In the genomic region with DNA sequence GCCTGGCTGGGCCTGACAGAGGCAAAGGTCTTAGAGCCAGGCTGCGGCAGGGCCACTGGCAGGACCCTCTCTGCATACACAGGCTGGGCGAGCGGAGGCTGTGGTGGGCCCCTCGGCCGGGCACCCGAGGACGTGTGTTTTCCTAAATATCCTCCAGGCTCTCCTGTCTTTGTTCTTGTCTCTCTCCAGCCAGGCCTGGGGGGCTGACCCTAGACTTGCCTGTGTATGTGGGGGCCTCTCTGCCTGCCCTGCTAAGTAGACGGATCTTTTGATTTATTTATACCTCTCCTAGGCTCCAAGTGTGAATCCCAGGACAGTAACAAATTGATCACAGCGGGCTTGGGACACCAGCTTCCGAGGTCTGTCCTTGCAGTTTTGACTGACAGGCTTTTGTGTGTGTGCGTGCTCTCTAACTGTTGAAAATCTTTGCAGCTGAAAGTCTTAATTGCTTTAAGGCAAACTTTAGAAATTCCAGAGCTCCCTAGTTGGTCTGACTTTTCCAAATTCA, we compare ENCODE assay signal across 8 cellular contexts. TPM values are rescaled to one million over a fixed set of nuclear protein-coding genes. Genes with fewer than 3 reads are reported as not detected.
DNase-seq lines count a peak whose midpoint lies in the region; ATAC-seq and TF ChIP-seq lines count a peak whose summit lies in the region.

No MANE protein-coding gene starts in this region.

- no peaks in the 10 kb centered on the region; the same call in 1 of the 2 replicates for H3K36me3 ChIP-seq in ES-I3 (ENCODE audit: insufficient read depth, low read length)
- peaks cover 0 to 5% (median 2%) of the 10 kb centered on the region in 4 donors for H3K36me3 ChIP-seq in esophagus muscularis mucosa

- H3K27me3 ChIP-seq in esophagus muscularis mucosa: no peaks in the 10 kb centered on the region

- POLR2A ChIA-PET in RWPE1 (lab: Yijun Ruan, JAX; ENCODE audit: low non-redundant PET): no interaction called here

- WGBS in esophagus muscularis mucosa: 12% methylated on average over 7 of the region's 11 CpGs

- no peak for TF ChIP-seq POLR2A in esophagus muscularis mucosa (IDR thresholded peaks at IDR 0.05; ENCODE audit: low read depth)

- CTCF ChIA-PET in RWPE1 (lab: Yijun Ruan, JAX): interaction anchor here (0.6 to 2.0 kb wide), 2 partner anchors 132 to 134 kb away, joined by 3 to 10 read pairs; no protein-coding TSS in a partner anchor

- peak overlapping the region; percentile 99 for H3K27ac ChIP-seq in RWPE1
- peak overlapping the region; percentile 80 to 89 (median 88) for H3K27ac ChIP-seq in esophagus muscularis mucosa (replicated peaks in 1 of 4)

- DNase-seq in RWPE1 (ENCODE audit: low spot score): no peak
- DNase-seq in esophagus muscularis mucosa (ENCODE audit: extremely low spot score): no peak
- no peak for DNase-seq in omental fat pad (ENCODE audit: low spot score)
- DNase-seq in NCI-H2081 (lab: John Stamatoyannopoulos, UW): no peak
- no peak for DNase-seq in NCI-H146 treated with DMSO at 0.1 percent for 48 hours (lab: John Stamatoyannopoulos, UW; ENCODE audit: unreplicated experiment)
- no peak for DNase-seq in 8988T

- TF ChIP-seq CTCF in RWPE1 (conservative IDR thresholded peaks at IDR 0.05; ENCODE audit: low read depth) (no peak), esophagus muscularis mucosa (IDR thresholded peaks at IDR 0.05) (no peak), omental fat pad (IDR thresholded peaks at IDR 0.05) (no peak)

- intact Hi-C loops in esophagus muscularis mucosa (cut with DNase I): loop anchor here (5.0 kb wide), 2 partner anchors 38 to 58 kb away; no protein-coding TSS in a partner anchor

- ATAC-seq in omental fat pad (ENCODE audit: low FRiP score) (peak; percentile 7), HG02588 (IDR thresholded peaks at IDR 0.05; ENCODE audit: unreplicated experiment) (no peak)

- no peaks in the 10 kb centered on the region for H3K9me3 ChIP-seq in ES-I3 (ENCODE audit: control insufficient read depth, insufficient read depth, low read length)
- H3K9me3 ChIP-seq in esophagus muscularis mucosa: no peaks in the 10 kb centered on the region

- H3K9ac ChIP-seq in ES-I3 (ENCODE audit: low read depth, low read length): peak overlapping the region; percentile 85

- peak overlapping the region; percentile 73 to 84 (median 80) for H3K4me3 ChIP-seq in esophagus muscularis mucosa

- no peak for TF ChIP-seq EP300 in esophagus muscularis mucosa (IDR thresholded peaks at IDR 0.05)

- H3K4me1 ChIP-seq in ES-I3 (ENCODE audit: insufficient read depth, low read length): peaks cover 42% of the 10 kb centered on the region
- peaks cover 31 to 63% (median 60%) of the 10 kb centered on the region in 4 donors for H3K4me1 ChIP-seq in esophagus muscularis mucosa

RNA-seq across cellular contexts. Expression of a gene that starts 1.1 kb away (rescaled TPM):
- 10 to 100 TPM; 14.1 to 21.9 (median 15.1) TPM for total RNA-seq in esophagus muscularis mucosa
- 10 to 100 TPM; 11.8 to 52.1 (median 29.0) TPM for total RNA-seq in omental fat pad
